ENCODE assay signal across 1 cellular context in the genomic region with DNA sequence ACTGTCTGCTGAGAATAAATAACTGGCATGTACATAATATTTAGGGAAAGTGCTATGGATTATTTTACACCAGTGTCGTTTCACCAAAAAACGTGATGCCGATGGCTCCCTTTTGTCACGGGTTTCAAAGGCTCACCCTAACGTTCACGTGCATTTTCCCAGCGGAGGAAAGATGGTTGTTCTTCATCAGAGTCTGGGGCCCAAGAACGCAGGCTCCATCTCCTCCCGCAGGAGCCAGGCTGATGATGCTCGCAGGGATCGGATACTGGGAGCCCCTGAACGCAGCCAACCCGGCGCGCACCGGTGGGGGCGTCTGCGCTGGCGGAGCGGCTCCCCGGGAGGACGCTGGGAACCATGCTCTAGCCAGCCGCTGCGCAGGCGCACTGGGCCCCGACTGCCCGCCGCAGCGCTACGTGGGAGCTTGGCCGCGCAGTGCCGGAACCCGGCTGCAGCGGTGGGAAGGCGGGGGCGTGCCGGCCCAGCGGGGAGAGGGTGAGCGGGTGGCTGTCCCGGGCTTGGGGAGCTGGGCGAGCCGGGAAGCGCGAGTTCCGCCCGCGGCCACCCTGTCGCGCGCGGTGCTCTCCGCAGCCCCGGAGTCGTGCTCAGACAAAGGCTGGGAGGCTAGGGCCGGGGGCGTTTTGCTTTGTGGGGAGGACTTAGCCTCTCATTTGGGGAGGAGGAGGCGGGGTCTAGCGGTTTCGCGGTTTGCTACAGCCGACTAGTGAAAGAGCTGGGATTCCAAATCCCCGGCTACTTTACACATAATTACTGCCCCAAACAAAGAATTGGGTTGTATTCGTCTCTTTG.
A peak's percentile ranks its signal among the peaks of the same experiment; 100 is the strongest.
TF ChIP-seq lines count a peak whose summit lies in the region.

Gene ZFP69B, plus strand, starts transcription at position 793 of the 807 bp plus-strand sequence. CDS start 486 bp downstream, outside the sequence.

TF ChIP-seq in HepG2, 621 proteins besides CTCF, POLR2A, EP300 and RAD21 (continued from another document and continues in another):
- TF ChIP-seq, protein P1, sequence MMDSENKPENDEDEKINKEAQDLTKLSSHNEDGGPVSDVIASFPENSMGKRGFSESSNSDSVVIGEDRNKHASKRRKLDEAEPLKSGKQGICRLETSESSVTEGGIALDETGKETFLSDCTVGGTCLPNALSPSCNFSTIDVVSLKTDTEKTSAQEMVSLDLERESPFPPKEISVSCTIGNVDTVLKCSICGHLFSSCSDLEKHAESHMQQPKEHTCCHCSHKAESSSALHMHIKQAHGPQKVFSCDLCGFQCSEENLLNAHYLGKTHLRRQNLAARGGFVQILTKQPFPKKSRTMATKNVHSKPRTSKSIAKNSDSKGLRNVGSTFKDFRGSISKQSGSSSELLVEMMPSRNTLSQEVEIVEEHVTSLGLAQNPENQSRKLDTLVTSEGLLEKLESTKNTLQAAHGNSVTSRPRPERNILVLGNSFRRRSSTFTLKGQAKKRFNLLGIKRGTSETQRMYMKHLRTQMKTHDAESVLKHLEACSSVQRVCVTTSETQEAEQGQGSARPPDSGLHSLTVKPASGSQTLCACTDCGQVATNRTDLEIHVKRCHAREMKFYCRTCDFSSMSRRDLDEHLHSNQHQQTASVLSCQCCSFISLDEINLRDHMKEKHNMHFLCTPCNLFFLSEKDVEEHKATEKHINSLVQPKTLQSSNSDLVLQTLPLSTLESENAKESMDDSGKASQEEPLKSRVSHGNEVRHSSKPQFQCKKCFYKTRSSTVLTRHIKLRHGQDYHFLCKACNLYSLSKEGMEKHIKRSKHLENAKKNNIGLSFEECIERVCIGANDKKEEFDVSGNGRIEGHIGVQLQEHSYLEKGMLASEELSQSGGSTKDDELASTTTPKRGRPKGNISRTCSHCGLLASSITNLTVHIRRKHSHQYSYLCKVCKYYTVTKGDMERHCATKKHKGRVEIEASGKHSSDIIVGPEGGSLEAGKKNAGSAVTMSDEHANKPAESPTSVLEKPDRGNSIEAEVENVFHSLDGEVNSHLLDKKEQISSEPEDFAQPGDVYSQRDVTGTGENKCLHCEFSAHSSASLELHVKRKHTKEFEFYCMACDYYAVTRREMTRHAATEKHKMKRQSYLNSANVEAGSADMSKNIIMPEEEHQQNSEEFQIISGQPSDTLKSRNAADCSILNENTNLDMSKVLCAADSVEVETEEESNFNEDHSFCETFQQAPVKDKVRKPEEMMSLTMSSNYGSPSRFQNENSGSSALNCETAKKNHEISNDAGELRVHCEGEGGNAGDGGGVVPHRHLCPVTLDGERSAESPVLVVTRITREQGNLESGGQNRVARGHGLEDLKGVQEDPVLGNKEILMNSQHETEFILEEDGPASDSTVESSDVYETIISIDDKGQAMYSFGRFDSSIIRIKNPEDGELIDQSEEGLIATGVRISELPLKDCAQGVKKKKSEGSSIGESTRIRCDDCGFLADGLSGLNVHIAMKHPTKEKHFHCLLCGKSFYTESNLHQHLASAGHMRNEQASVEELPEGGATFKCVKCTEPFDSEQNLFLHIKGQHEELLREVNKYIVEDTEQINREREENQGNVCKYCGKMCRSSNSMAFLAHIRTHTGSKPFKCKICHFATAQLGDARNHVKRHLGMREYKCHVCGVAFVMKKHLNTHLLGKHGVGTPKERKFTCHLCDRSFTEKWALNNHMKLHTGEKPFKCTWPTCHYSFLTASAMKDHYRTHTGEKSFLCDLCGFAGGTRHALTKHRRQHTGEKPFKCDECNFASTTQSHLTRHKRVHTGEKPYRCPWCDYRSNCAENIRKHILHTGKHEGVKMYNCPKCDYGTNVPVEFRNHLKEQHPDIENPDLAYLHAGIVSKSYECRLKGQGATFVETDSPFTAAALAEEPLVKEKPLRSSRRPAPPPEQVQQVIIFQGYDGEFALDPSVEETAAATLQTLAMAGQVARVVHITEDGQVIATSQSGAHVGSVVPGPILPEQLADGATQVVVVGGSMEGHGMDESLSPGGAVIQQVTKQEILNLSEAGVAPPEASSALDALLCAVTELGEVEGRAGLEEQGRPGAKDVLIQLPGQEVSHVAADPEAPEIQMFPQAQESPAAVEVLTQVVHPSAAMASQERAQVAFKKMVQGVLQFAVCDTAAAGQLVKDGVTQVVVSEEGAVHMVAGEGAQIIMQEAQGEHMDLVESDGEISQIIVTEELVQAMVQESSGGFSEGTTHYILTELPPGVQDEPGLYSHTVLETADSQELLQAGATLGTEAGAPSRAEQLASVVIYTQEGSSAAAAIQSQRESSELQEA (CRISPR knock-in tag; IDR thresholded peaks at IDR 0.05; ENCODE audit: not compliant biosample characterization) = no peak
- no peak for TF ChIP-seq JDP2 (CRISPR knock-in tag; IDR thresholded peaks at IDR 0.05; ENCODE audit: borderline replicate concordance)
- no peak for TF ChIP-seq SATB2 (CRISPR knock-in tag; IDR thresholded peaks at IDR 0.05)
- TF ChIP-seq ZNF83 (CRISPR knock-in tag; IDR thresholded peaks at IDR 0.05; ENCODE audit: borderline replicate concordance) = 0 out of 2 replicates have a peak, but pooled peaks have one; percentile 29
- no peak for TF ChIP-seq ADNP (CRISPR knock-in tag; IDR thresholded peaks at IDR 0.05)
- no peak for TF ChIP-seq PITX1 (CRISPR knock-in tag; IDR thresholded peaks at IDR 0.05)
- no peak for TF ChIP-seq CHD2 (IDR thresholded peaks at IDR 0.05; ENCODE audit: low read depth, low read length)
- TF ChIP-seq, protein P2, sequence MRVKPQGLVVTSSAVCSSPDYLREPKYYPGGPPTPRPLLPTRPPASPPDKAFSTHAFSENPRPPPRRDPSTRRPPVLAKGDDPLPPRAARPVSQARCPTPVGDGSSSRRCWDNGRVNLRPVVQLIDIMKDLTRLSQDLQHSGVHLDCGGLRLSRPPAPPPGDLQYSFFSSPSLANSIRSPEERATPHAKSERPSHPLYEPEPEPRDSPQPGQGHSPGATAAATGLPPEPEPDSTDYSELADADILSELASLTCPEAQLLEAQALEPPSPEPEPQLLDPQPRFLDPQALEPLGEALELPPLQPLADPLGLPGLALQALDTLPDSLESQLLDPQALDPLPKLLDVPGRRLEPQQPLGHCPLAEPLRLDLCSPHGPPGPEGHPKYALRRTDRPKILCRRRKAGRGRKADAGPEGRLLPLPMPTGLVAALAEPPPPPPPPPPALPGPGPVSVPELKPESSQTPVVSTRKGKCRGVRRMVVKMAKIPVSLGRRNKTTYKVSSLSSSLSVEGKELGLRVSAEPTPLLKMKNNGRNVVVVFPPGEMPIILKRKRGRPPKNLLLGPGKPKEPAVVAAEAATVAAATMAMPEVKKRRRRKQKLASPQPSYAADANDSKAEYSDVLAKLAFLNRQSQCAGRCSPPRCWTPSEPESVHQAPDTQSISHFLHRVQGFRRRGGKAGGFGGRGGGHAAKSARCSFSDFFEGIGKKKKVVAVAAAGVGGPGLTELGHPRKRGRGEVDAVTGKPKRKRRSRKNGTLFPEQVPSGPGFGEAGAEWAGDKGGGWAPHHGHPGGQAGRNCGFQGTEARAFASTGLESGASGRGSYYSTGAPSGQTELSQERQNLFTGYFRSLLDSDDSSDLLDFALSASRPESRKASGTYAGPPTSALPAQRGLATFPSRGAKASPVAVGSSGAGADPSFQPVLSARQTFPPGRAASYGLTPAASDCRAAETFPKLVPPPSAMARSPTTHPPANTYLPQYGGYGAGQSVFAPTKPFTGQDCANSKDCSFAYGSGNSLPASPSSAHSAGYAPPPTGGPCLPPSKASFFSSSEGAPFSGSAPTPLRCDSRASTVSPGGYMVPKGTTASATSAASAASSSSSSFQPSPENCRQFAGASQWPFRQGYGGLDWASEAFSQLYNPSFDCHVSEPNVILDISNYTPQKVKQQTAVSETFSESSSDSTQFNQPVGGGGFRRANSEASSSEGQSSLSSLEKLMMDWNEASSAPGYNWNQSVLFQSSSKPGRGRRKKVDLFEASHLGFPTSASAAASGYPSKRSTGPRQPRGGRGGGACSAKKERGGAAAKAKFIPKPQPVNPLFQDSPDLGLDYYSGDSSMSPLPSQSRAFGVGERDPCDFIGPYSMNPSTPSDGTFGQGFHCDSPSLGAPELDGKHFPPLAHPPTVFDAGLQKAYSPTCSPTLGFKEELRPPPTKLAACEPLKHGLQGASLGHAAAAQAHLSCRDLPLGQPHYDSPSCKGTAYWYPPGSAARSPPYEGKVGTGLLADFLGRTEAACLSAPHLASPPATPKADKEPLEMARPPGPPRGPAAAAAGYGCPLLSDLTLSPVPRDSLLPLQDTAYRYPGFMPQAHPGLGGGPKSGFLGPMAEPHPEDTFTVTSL (CRISPR knock-in tag; IDR thresholded peaks at IDR 0.05; ENCODE audit: borderline replicate concordance) = no peak
- TF ChIP-seq MED13 (CRISPR knock-in tag; IDR thresholded peaks at IDR 0.05) = no peak
- no peak for TF ChIP-seq NFIB (CRISPR knock-in tag; IDR thresholded peaks at IDR 0.05; ENCODE audit: borderline replicate concordance)
- no peak for TF ChIP-seq ZNF33A (CRISPR knock-in tag; IDR thresholded peaks at IDR 0.05; ENCODE audit: borderline replicate concordance)
- no peak for TF ChIP-seq ZNF878 (CRISPR knock-in tag; IDR thresholded peaks at IDR 0.05)
- peak; percentile 22; the same call in 1 of the 2 replicates for TF ChIP-seq FOSL2 (CRISPR knock-in tag; IDR thresholded peaks at IDR 0.05)
- no peak for TF ChIP-seq NR2F2 (IDR thresholded peaks at IDR 0.05; ENCODE audit: borderline replicate concordance, low read depth)
- TF ChIP-seq POLR2AphosphoS2 (IDR thresholded peaks at IDR 0.05; ENCODE audit: low read depth, low read length) = no peak
- no peak for TF ChIP-seq SCMH1 (CRISPR knock-in tag; IDR thresholded peaks at IDR 0.05; ENCODE audit: borderline replicate concordance)
- peak; percentile 87 for TF ChIP-seq ZNF331 (CRISPR knock-in tag; IDR thresholded peaks at IDR 0.05)
- TF ChIP-seq KLF6 (CRISPR knock-in tag; IDR thresholded peaks at IDR 0.05) = peak; percentile 61; the same call in 1 of the 2 replicates
- TF ChIP-seq ZFP36 (IDR thresholded peaks at IDR 0.05; ENCODE audit: borderline replicate concordance, low read depth, low read length, partially characterized antibody) = no peak
- 0 out of 2 replicates have a peak, but pooled peaks have one; percentile 52 for TF ChIP-seq AKAP8 (CRISPR knock-in tag; IDR thresholded peaks at IDR 0.05)
- no peak for TF ChIP-seq ELF4 (CRISPR knock-in tag; IDR thresholded peaks at IDR 0.05; ENCODE audit: borderline replicate concordance)
- TF ChIP-seq ZNF280D (CRISPR knock-in tag; IDR thresholded peaks at IDR 0.05) = no peak
- TF ChIP-seq CHCHD3 (CRISPR knock-in tag; IDR thresholded peaks at IDR 0.05) = 0 out of 2 replicates have a peak, but pooled peaks have one; percentile 39
- no peak for TF ChIP-seq NCOA5 (CRISPR knock-in tag; IDR thresholded peaks at IDR 0.05)
- TF ChIP-seq ZNF615 (CRISPR knock-in tag; IDR thresholded peaks at IDR 0.05; ENCODE audit: borderline replicate concordance) = no peak
- TF ChIP-seq, protein P3, sequence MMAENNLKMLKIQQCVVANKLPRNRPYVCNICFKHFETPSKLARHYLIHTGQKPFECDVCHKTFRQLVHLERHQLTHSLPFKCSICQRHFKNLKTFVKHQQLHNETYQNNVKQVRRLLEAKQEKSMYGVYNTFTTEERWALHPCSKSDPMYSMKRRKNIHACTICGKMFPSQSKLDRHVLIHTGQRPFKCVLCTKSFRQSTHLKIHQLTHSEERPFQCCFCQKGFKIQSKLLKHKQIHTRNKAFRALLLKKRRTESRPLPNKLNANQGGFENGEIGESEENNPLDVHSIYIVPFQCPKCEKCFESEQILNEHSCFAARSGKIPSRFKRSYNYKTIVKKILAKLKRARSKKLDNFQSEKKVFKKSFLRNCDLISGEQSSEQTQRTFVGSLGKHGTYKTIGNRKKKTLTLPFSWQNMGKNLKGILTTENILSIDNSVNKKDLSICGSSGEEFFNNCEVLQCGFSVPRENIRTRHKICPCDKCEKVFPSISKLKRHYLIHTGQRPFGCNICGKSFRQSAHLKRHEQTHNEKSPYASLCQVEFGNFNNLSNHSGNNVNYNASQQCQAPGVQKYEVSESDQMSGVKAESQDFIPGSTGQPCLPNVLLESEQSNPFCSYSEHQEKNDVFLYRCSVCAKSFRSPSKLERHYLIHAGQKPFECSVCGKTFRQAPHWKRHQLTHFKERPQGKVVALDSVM (CRISPR knock-in tag; IDR thresholded peaks at IDR 0.05) = peak; percentile 68
- TF ChIP-seq HNRNPL (IDR thresholded peaks at IDR 0.05; ENCODE audit: low read depth, low read length) = 0 out of 2 replicates have a peak, but pooled peaks have one; percentile 18
- TF ChIP-seq EZH2 (conservative IDR thresholded peaks at IDR 0.05; ENCODE audit: low read depth, low read length) = no peak
- TF ChIP-seq, protein P4, sequence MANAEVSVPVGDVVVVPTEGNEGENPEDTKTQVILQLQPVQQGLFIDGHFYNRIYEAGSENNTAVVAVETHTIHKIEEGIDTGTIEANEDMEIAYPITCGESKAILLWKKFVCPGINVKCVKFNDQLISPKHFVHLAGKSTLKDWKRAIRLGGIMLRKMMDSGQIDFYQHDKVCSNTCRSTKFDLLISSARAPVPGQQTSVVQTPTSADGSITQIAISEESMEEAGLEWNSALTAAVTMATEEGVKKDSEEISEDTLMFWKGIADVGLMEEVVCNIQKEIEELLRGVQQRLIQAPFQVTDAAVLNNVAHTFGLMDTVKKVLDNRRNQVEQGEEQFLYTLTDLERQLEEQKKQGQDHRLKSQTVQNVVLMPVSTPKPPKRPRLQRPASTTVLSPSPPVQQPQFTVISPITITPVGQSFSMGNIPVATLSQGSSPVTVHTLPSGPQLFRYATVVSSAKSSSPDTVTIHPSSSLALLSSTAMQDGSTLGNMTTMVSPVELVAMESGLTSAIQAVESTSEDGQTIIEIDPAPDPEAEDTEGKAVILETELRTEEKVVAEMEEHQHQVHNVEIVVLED (CRISPR knock-in tag; IDR thresholded peaks at IDR 0.05; ENCODE audit: borderline replicate concordance) = peak; percentile 63; the same call in 1 of the 2 replicates
- no peak for TF ChIP-seq RFX5 (IDR thresholded peaks at IDR 0.05; ENCODE audit: low read depth, low read length)
- TF ChIP-seq ZNF292 (CRISPR knock-in tag; IDR thresholded peaks at IDR 0.05; ENCODE audit: borderline replicate concordance, low read depth) = peak; percentile 51; the same call in 1 of the 2 replicates
- 0 out of 2 replicates have a peak, but pooled peaks have one; percentile 63 for TF ChIP-seq ZNF558 (CRISPR knock-in tag; IDR thresholded peaks at IDR 0.05; ENCODE audit: borderline replicate concordance)
- no peak for TF ChIP-seq ZBTB21 (CRISPR knock-in tag; IDR thresholded peaks at IDR 0.05)
- TF ChIP-seq ZNF781 (CRISPR knock-in tag; IDR thresholded peaks at IDR 0.05; ENCODE audit: borderline replicate concordance, not compliant biosample characterization) = no peak
- peak; percentile 65; the same call in 1 of the 2 replicates for TF ChIP-seq ZNF713 (CRISPR knock-in tag; IDR thresholded peaks at IDR 0.05)
